ENCODE assay signal across 9 cellular contexts in the genomic region with DNA sequence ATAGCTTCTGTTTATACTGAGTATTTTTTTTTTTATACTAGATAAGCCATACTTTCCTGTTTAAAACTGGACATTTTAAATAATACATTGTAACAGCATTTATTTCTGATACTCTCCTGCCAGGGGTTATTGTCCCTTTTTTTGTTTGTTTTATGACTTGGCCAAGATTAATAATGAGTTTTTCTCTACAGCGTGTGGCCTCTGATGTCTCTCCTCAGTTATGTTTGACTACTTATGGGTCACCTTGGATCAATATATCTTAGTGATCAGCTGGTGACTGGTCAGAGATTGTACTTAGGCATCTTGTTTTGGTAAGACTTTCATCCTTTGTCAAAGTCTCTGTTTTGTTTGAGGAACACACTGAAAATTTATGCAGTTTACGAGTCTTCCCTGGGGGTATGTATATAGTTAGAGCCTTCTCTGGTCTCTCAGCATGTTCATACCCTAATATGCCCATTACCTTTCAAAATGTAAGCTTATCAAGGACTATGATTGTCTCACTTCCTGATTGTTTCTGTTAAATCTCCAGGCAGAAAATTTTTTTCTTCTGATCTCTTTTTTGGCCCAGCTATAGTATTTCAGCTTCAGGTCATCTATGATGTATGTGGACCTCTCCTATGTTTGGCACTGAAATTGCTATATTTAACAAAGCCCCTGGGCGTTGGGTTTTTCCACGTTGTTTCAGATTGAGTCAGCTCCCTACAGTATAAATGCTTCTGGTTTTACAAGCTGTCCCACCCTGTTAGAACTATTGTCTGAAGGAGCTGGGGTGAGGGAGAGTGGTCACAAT.
DNase-seq lines count a peak whose midpoint lies in the region; ATAC-seq and TF ChIP-seq lines count a peak whose summit lies in the region.
"Had no signal": no experiment of that assay in that cellular context is flagged by ENCODE, and none has a peak within 500 bp of the region (broad histone marks: within the 10 kb centered on the region; RNA-seq: fewer than 3 reads in every experiment).

No MANE protein-coding gene starts in this region.

- intact Hi-C loops in upper lobe of right lung (cut with DNase I), result no loop called here

- H3K27me3 ChIP-seq in foreskin keratinocyte (no peaks in the 10 kb centered on the region), upper lobe of right lung (no peaks in the 10 kb centered on the region)

- H3K9me3 ChIP-seq in HEK293 (ENCODE audit: control insufficient read depth, insufficient read depth, low read depth, low read length) (peaks cover 12% of the 10 kb centered on the region), upper lobe of right lung (no peaks in the 10 kb centered on the region)

- TF ChIP-seq CTCF in HEK293 (tag by site-specific recombination; IDR thresholded peaks at IDR 0.05) (no peak), foreskin keratinocyte (conservative IDR thresholded peaks at IDR 0.05) (no peak), upper lobe of right lung (IDR thresholded peaks at IDR 0.05) (no peak)

- peaks cover 32% of the 10 kb centered on the region for H3K4me1 ChIP-seq in HEK293 (ENCODE audit: control insufficient read depth, insufficient read depth, low read length)
- H3K4me1 ChIP-seq in foreskin keratinocyte, result peaks cover 16% of the 10 kb centered on the region
- no peaks in the 10 kb centered on the region for H3K4me1 ChIP-seq in upper lobe of right lung

- H3K36me3 ChIP-seq in HEK293 (ENCODE audit: control insufficient read depth in 2 of 2, insufficient read depth in 1 of 2, low read length in 2 of 2), result peaks cover 16 to 61% of the 10 kb centered on the region in 2 experiments; a peak in 2 of 3 replicates
- peaks cover 1% of the 10 kb centered on the region for H3K36me3 ChIP-seq in upper lobe of right lung

- POLR2A ChIA-PET in HEK293 (lab: Yijun Ruan, JAX), result interaction anchor here (1.0 kb wide), 1 partner anchor 185 kb away, joined by 3 read pairs; no protein-coding TSS in a partner anchor

- peak; percentile 61 for DNase-seq in LoVo (ENCODE audit: low spot score)
- DNase-seq in foreskin keratinocyte, result peak; percentile 76 to 92
- DNase-seq in upper lobe of right lung, result no peak
- DNase-seq in hepatic stellate cell (ENCODE audit: low spot score), result no peak
- no peak for DNase-seq in NCI-H128 (lab: John Stamatoyannopoulos, UW; ENCODE audit: unreplicated experiment)
- DNase-seq in NCI-H2196 (lab: John Stamatoyannopoulos, UW; ENCODE audit: unreplicated experiment), result no peak
- DNase-seq: stimulated activated CD8-positive, alpha-beta memory T cell treated with anti-CD3 and anti-CD28 coated beads, Interleukin-4, amount 100 ng/mL, for 48 hours had no signal

- CTCF ChIA-PET in HEK293 (lab: Yijun Ruan, JAX), result interaction anchor here (0.6 to 1.2 kb wide), 4 partner anchors 15 to 313 kb away, joined by 3 to 4 read pairs (median 3); no protein-coding TSS in a partner anchor

- H3K4me3 ChIP-seq in HEK293 (ENCODE audit: low read depth, low read length) (no peak overlapping the region), upper lobe of right lung (no peak overlapping the region)

- ATAC-seq in GM18508 (IDR thresholded peaks at IDR 0.05; ENCODE audit: insufficient read depth, unreplicated experiment) (peak; percentile 56), foreskin keratinocyte (peak; percentile 90), upper lobe of right lung (no peak)

- H3K27ac ChIP-seq in HEK293 (ENCODE audit: extremely low read depth, low read depth, low read length) (peak overlapping the region; percentile 44; the same call in 1 of the 2 replicates), foreskin keratinocyte (peak overlapping the region; percentile 78), upper lobe of right lung (no peak overlapping the region)

TF ChIP-seq in HEK293, 187 proteins besides CTCF, POLR2A, EP300 and RAD21 (continues in another document):
- TF ChIP-seq, protein P1, sequence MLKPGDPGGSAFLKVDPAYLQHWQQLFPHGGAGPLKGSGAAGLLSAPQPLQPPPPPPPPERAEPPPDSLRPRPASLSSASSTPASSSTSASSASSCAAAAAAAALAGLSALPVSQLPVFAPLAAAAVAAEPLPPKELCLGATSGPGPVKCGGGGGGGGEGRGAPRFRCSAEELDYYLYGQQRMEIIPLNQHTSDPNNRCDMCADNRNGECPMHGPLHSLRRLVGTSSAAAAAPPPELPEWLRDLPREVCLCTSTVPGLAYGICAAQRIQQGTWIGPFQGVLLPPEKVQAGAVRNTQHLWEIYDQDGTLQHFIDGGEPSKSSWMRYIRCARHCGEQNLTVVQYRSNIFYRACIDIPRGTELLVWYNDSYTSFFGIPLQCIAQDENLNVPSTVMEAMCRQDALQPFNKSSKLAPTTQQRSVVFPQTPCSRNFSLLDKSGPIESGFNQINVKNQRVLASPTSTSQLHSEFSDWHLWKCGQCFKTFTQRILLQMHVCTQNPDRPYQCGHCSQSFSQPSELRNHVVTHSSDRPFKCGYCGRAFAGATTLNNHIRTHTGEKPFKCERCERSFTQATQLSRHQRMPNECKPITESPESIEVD (tag by site-specific recombination; IDR thresholded peaks at IDR 0.05), result peak; percentile 91
- TF ChIP-seq MZF1 (tag by site-specific recombination; IDR thresholded peaks at IDR 0.05; ENCODE audit: borderline replicate concordance) (no peak; the same call in 1 of the 2 replicates), ZFHX2 (tag by site-specific recombination; conservative IDR thresholded peaks at IDR 0.05) (no peak), ZNF768 (tag by site-specific recombination; IDR thresholded peaks at IDR 0.05) (0 out of 2 replicates have a peak, but pooled peaks have one; percentile 52), ZNF473 (tag by site-specific recombination; IDR thresholded peaks at IDR 0.05) (no peak), ZBTB48 (tag by site-specific recombination; IDR thresholded peaks at IDR 0.05) (no peak), ZBTB21 (tag by site-specific recombination; IDR thresholded peaks at IDR 0.05) (no peak), ZNF335 (tag by site-specific recombination; conservative IDR thresholded peaks at IDR 0.05) (no peak), GLIS2 (tag by site-specific recombination; IDR thresholded peaks at IDR 0.05) (no peak), ZNF133 (tag by site-specific recombination; IDR thresholded peaks at IDR 0.05) (no peak), ZNF514 (tag by site-specific recombination; IDR thresholded peaks at IDR 0.05) (no peak), ZNF621 (tag by site-specific recombination; IDR thresholded peaks at IDR 0.05) (no peak), ZNF530 (tag by site-specific recombination; IDR thresholded peaks at IDR 0.05; ENCODE audit: low read depth) (no peak)
- TF ChIP-seq, protein P2, sequence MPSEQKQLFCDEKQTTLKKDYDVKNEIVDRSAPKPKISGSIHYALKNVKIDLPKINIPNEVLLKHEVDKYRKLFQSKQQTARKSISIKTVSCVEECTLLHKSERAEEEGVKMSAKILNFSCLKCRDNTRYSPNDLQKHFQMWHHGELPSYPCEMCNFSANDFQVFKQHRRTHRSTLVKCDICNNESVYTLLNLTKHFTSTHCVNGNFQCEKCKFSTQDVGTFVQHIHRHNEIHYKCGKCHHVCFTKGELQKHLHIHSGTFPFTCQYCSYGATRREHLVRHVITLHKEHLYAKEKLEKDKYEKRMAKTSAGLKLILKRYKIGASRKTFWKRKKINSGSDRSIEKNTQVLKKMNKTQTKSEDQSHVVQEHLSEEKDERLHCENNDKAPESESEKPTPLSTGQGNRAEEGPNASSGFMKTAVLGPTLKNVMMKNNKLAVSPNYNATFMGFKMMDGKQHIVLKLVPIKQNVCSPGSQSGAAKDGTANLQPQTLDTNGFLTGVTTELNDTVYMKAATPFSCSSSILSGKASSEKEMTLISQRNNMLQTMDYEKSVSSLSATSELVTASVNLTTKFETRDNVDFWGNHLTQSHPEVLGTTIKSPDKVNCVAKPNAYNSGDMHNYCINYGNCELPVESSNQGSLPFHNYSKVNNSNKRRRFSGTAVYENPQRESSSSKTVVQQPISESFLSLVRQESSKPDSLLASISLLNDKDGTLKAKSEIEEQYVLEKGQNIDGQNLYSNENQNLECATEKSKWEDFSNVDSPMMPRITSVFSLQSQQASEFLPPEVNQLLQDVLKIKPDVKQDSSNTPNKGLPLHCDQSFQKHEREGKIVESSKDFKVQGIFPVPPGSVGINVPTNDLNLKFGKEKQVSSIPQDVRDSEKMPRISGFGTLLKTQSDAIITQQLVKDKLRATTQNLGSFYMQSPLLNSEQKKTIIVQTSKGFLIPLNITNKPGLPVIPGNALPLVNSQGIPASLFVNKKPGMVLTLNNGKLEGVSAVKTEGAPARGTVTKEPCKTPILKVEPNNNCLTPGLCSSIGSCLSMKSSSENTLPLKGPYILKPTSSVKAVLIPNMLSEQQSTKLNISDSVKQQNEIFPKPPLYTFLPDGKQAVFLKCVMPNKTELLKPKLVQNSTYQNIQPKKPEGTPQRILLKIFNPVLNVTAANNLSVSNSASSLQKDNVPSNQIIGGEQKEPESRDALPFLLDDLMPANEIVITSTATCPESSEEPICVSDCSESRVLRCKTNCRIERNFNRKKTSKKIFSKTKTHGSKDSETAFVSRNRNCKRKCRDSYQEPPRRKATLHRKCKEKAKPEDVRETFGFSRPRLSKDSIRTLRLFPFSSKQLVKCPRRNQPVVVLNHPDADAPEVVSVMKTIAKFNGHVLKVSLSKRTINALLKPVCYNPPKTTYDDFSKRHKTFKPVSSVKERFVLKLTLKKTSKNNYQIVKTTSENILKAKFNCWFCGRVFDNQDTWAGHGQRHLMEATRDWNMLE (tag by site-specific recombination; conservative IDR thresholded peaks at IDR 0.05; ENCODE audit: low read depth), result no peak
- TF ChIP-seq, protein P3, sequence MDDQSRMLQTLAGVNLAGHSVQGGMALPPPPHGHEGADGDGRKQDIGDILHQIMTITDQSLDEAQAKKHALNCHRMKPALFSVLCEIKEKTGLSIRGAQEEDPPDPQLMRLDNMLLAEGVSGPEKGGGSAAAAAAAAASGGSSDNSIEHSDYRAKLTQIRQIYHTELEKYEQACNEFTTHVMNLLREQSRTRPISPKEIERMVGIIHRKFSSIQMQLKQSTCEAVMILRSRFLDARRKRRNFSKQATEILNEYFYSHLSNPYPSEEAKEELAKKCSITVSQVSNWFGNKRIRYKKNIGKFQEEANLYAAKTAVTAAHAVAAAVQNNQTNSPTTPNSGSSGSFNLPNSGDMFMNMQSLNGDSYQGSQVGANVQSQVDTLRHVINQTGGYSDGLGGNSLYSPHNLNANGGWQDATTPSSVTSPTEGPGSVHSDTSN (CRISPR knock-in tag; IDR thresholded peaks at IDR 0.05), result no peak
- TF ChIP-seq, protein P4, sequence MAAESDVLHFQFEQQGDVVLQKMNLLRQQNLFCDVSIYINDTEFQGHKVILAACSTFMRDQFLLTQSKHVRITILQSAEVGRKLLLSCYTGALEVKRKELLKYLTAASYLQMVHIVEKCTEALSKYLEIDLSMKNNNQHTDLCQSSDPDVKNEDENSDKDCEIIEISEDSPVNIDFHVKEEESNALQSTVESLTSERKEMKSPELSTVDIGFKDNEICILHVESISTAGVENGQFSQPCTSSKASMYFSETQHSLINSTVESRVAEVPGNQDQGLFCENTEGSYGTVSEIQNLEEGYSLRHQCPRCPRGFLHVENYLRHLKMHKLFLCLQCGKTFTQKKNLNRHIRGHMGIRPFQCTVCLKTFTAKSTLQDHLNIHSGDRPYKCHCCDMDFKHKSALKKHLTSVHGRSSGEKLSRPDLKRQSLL (tag by site-specific recombination; IDR thresholded peaks at IDR 0.05), result no peak

Comparison
In these comparisons a context has a peak if more than half of its experiments do, and no peak if none do; other contexts are left out.
1. DNase-seq: peak in LoVo (single experiment) and foreskin keratinocyte (2 of 2); none in upper lobe of right lung (single experiment), hepatic stellate cell (single experiment), NCI-H128 (single experiment) and NCI-H2196 (single experiment).